Comparison of ENCODE assay signal across 32 cellular contexts in the genomic region with DNA sequence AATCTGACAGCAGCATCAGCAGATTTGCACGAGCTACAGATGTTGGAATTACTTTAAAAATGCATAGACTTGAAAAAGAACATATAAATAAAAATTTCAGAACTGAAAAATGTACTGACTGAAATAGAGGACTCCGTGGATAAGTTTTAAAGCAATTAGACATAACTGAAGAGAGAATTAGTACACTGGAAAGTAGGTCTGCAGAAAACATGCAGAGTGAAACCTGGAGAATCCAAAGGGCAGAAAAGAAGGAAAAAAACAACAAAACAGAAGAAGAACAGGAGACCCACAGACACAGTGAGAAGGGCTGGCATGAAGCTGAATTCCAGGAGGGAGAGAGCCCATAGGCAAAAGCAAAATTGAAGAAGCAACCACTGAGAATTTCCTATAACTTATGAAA. TPM values are rescaled to one million over a fixed set of nuclear protein-coding genes. Genes with fewer than 3 reads are reported as not detected.
DNase-seq lines count a peak whose midpoint lies in the region; ATAC-seq, FAIRE-seq and TF ChIP-seq lines count a peak whose summit lies in the region.
"Had no signal": no experiment of that assay in that cellular context is flagged by ENCODE, and none has a peak within 500 bp of the region (broad histone marks: within the 10 kb centered on the region; RNA-seq: fewer than 3 reads in every experiment).

No MANE protein-coding gene starts in this region.

- peaks cover 43% of the 10 kb centered on the region for H3K4me1 Mint-ChIP-seq in glutamatergic neuron (ENCODE audit: low read depth, unreplicated experiment)
- H3K4me1 Mint-ChIP-seq: CD14-positive monocyte; CD4-positive, alpha-beta memory T cell; CD8-positive, alpha-beta memory T cell had no signal

- H3K27me3 Mint-ChIP-seq in glutamatergic neuron (ENCODE audit: unreplicated experiment) = peaks cover 16% of the 10 kb centered on the region
- H3K27me3 Mint-ChIP-seq: CD4-positive, CD25-positive, alpha-beta regulatory T cell had no signal

- H3K4me1 ChIP-seq in SK-N-SH (ENCODE audit: control insufficient read depth in 1 of 2, insufficient read depth in 2 of 2, low read depth in 1 of 2, low read length in 1 of 2) = peaks cover 0 to 3% of the 10 kb centered on the region in 2 experiments; a peak in 1 of 4 replicates
- no peaks in the 10 kb centered on the region for H3K4me1 ChIP-seq in K562 (replicated peaks in 1 of 2; ENCODE audit: control insufficient read depth in 2 of 2, insufficient read depth in 2 of 2, low read length in 2 of 2)

- H3K9ac ChIP-seq in SK-N-SH (no peak overlapping the region), K562 (ENCODE audit: insufficient read depth in 1 of 2, low read depth in 2 of 2, low read length in 2 of 2) (no peak overlapping the region)
- H3K9ac ChIP-seq: BLaER1 had no signal

- 11% methylated on average over 2 of the region's 2 CpGs for WGBS in SK-N-SH (ENCODE audit: low lambda C conversion rate)
- 0% methylated on average over 2 of the region's 2 CpGs for WGBS in K562 (ENCODE audit: insufficient coverage, low coverage, missing lambda C conversion rate)

- DNase-seq in SK-N-SH = no peak
- no peak for DNase-seq in K562 (ENCODE audit: extremely low read depth in 1 of 4, low spot score in 3 of 4)
- no peak for DNase-seq in glutamatergic neuron
- no peak for DNase-seq in RCC 7860 (ENCODE audit: low spot score)
- DNase-seq in cerebellar cortex (ENCODE audit: low spot score) = no peak
- DNase-seq: ACHN; BE2C; C1 segment of cervical spinal cord; CD4-positive, alpha-beta memory T cell; CD4-positive, CD25-positive, alpha-beta regulatory T cell; CD8-positive, alpha-beta memory T cell; COR-L47; DMS 273 treated with DMSO at 0.1 percent for 48 hours; DMS153; DMS53; DMS79; DND-41; EL; GDM1 had no signal

- H3K4me3 ChIP-seq in SK-N-SH (ENCODE audit: low read depth in 2 of 2, low read length in 1 of 2) (no peak overlapping the region), K562 (no peak overlapping the region)
- H3K4me3 ChIP-seq: BLaER1, GM12878 had no signal

- FAIRE-seq in K562 (lab: Jason Lieb, UNC) = no peak
- FAIRE-seq in RCC 7860 (lab: Jason Lieb, UNC) = no peak
- FAIRE-seq: GM12878, GM12892, GM18507 had no signal

- no peak overlapping the region for H3K27ac Mint-ChIP-seq in glutamatergic neuron (ENCODE audit: unreplicated experiment)
- H3K27ac Mint-ChIP-seq: CD14-positive monocyte; CD4-positive, alpha-beta memory T cell; CD4-positive, CD25-positive, alpha-beta regulatory T cell; CD8-positive, alpha-beta memory T cell had no signal

- in situ Hi-C loops in K562 (cut with MboI) = no loop called here

- no peak for TF ChIP-seq POLR2A in K562 (conservative IDR thresholded peaks at IDR 0.05)

- H3K4me3 Mint-ChIP-seq in glutamatergic neuron (ENCODE audit: unreplicated experiment) = peak overlapping the region; percentile 12
- H3K4me3 Mint-ChIP-seq: CD14-positive monocyte; CD4-positive, CD25-positive, alpha-beta regulatory T cell; CD8-positive, alpha-beta memory T cell had no signal

- H3K9me1 ChIP-seq in K562 (ENCODE audit: control insufficient read depth, insufficient read depth, low read length) = no peaks in the 10 kb centered on the region

- peaks cover 19% of the 10 kb centered on the region for H3K36me3 Mint-ChIP-seq in glutamatergic neuron (ENCODE audit: unreplicated experiment)
- H3K36me3 Mint-ChIP-seq: CD14-positive monocyte; CD4-positive, CD25-positive, alpha-beta regulatory T cell had no signal

- H3K27me3 ChIP-seq in SK-N-SH (ENCODE audit: insufficient read depth) (no peaks in the 10 kb centered on the region), K562 (ENCODE audit: control insufficient read depth in 2 of 2, insufficient read depth in 2 of 2, low read length in 2 of 2) (peaks cover 11 to 31% of the 10 kb centered on the region in 2 experiments; a peak in 3 of 5 replicates)
- H3K27me3 ChIP-seq: BE2C, BLaER1 had no signal

- H3F3A ChIP-seq in SK-N-SH (replicated peaks; ENCODE audit: insufficient read depth) = no peaks in the 10 kb centered on the region

- POLR2A ChIA-PET in SK-N-SH (lab: Yijun Ruan, JAX) (no interaction called here), K562 (lab: Yijun Ruan, JAX) (no interaction called here)

- TF ChIP-seq CTCF in SK-N-SH (IDR thresholded peaks at IDR 0.05) = no peak
- no peak for TF ChIP-seq CTCF in K562 (IDR thresholded peaks at IDR 0.05 in 2 of 3, conservative IDR thresholded peaks at IDR 0.05 in 1 of 3; ENCODE audit: insufficient read depth in 2 of 3, low read depth in 1 of 3, low read length in 3 of 3)
- no peak for TF ChIP-seq CTCF in glutamatergic neuron (IDR thresholded peaks at IDR 0.05; ENCODE audit: partially characterized antibody, unreplicated experiment)

- CTCF ChIA-PET in SK-N-SH (lab: Yijun Ruan, JAX) (interaction anchor here (0.9 to 2.6 kb wide), 5 partner anchors 15 to 281 kb away, joined by 3 to 7 read pairs (median 3); no protein-coding TSS in a partner anchor), K562 (lab: Yijun Ruan, JAX; ENCODE audit: low intra/inter-chr PET ratio) (no interaction called here)

- no peak overlapping the region for H2AFZ ChIP-seq in SK-N-SH (ENCODE audit: low read depth)
- H2AFZ ChIP-seq in K562 (ENCODE audit: low read depth, low read length) = no peak overlapping the region

- TF ChIP-seq RAD21 in SK-N-SH (IDR thresholded peaks at IDR 0.05; ENCODE audit: low read length) (no peak), K562 (CRISPR knock-in tag; conservative IDR thresholded peaks at IDR 0.05 in 1 of 2, IDR thresholded peaks at IDR 0.05 in 1 of 2) (no peak)

- H4K20me1 ChIP-seq in SK-N-SH (ENCODE audit: insufficient read depth) (no peaks in the 10 kb centered on the region), K562 (replicated peaks; ENCODE audit: control insufficient read depth, insufficient read depth, low read length) (no peaks in the 10 kb centered on the region; the same call in 1 of the 2 replicates)
- H4K20me1 ChIP-seq: BLaER1 had no signal

- TF ChIP-seq EP300 in SK-N-SH (IDR thresholded peaks at IDR 0.05; ENCODE audit: borderline replicate concordance in 1 of 2, low read depth in 1 of 2, low read length in 1 of 2) = no peak
- no peak for TF ChIP-seq EP300 in K562 (IDR thresholded peaks at IDR 0.05; ENCODE audit: low read length)

- H3K9me3 Mint-ChIP-seq in glutamatergic neuron (ENCODE audit: unreplicated experiment) = peaks cover 42% of the 10 kb centered on the region

- H3K36me3 ChIP-seq in SK-N-SH (replicated peaks in 1 of 2; ENCODE audit: control insufficient read depth in 1 of 2, insufficient read depth in 2 of 2, low read length in 1 of 2) (no peaks in the 10 kb centered on the region), K562 (ENCODE audit: control insufficient read depth, insufficient read depth, low read length) (no peaks in the 10 kb centered on the region)
- H3K36me3 ChIP-seq: BE2C, BLaER1 had no signal

- BruUV-seq in K562 (replicated peaks; lab: Mats Ljungman, UMichigan) = no TSS peak

- no peaks in the 10 kb centered on the region for H3K9me2 ChIP-seq in SK-N-SH

- peaks cover 14% of the 10 kb centered on the region; the same call in 1 of the 2 replicates for H3K9me3 ChIP-seq in SK-N-SH
- H3K9me3 ChIP-seq in K562 (replicated peaks; ENCODE audit: control insufficient read depth, insufficient read depth, low read depth, low read length) = no peaks in the 10 kb centered on the region
- H3K9me3 ChIP-seq: BE2C had no signal

- H3K4me2 ChIP-seq in SK-N-SH (no peak overlapping the region), K562 (ENCODE audit: insufficient read depth, low read length) (no peak overlapping the region)
- H3K4me2 ChIP-seq: BLaER1 had no signal

- no peak overlapping the region for H3K27ac ChIP-seq in SK-N-SH (ENCODE audit: low read depth in 2 of 2, low read length in 1 of 2)
- H3K27ac ChIP-seq in K562 (ENCODE audit: extremely low read depth, low read depth, low read length) = no peak overlapping the region
- H3K27ac ChIP-seq: 22Rv1, BLaER1 had no signal

- no peak for ATAC-seq in SK-N-SH treated with all-trans-retinoic acid at 6 μM for 48 hours
- ATAC-seq in K562 = no peak
- no peak for ATAC-seq in HG03159 (IDR thresholded peaks at IDR 0.05; ENCODE audit: unreplicated experiment)
- ATAC-seq: GM12878 had no signal

- H3K79me2 ChIP-seq in SK-N-SH (ENCODE audit: insufficient read depth) (no peaks in the 10 kb centered on the region), K562 (ENCODE audit: control insufficient read depth, insufficient read depth, low read length) (no peaks in the 10 kb centered on the region)

- intact Hi-C loops in K562 (cut with micrococcal nuclease) = no loop called here

TF ChIP-seq in SK-N-SH treated with all-trans-retinoic acid at 6 μM for 48 hours, 23 proteins besides CTCF, POLR2A, EP300 and RAD21 (continues in another document):
- TF ChIP-seq ZNF70 (CRISPR knock-in tag; IDR thresholded peaks at IDR 0.05) = no peak

TF ChIP-seq in K562, 482 proteins besides CTCF, POLR2A, EP300 and RAD21 (continues in another document):
- peak in 1 of 2 experiments; percentile 61; a peak in 1 of 3 replicates for TF ChIP-seq CBX3 (IDR thresholded peaks at IDR 0.05; ENCODE audit: borderline replicate concordance in 1 of 2, low read length in 2 of 2)

RNA-seq across cellular contexts. Expression of gene ENPP7, which starts 57.2 kb away (rescaled TPM):
- polyA plus RNA-seq in SK-N-SH (2012; rRNA removed) = not detected in 2 replicates
- polyA plus RNA-seq in SK-N-SH (2012; cell fraction: cytosol; rRNA removed) = not detected in 2 replicates
- not detected in 2 replicates for polyA plus RNA-seq in SK-N-SH (2012; cell fraction: nucleus; rRNA removed)
- total RNA-seq in K562 (2011; cell fraction: chromatin; rRNA removed; ENCODE audit: low replicate concordance) = not detected in 2 replicates
- not detected in 2 replicates for total RNA-seq in K562 (2011; cell fraction: nucleolus; rRNA removed)
- not detected in 2 replicates for total RNA-seq in K562 (2011; cell fraction: nucleoplasm; rRNA removed)
- total RNA-seq in K562 (2014; rRNA removed) = not detected in 2 replicates
- total RNA-seq in K562 (2014; rRNA removed; fragmentation: Illumina TruSeq; extraction: Trizol) = not detected in 2 replicates
- not detected in 2 replicates for total RNA-seq in K562 (2015; rRNA removed; fragmentation: Illumina TruSeq; extraction: Trizol)
- total RNA-seq in K562 (2021) = not detected in 2 replicates
- polyA plus RNA-seq in K562 (2011; rRNA removed) = not detected in 2 replicates
- polyA plus RNA-seq in K562 (2011; cell fraction: cytosol; rRNA removed) = not detected in 2 replicates
- polyA plus RNA-seq in K562 (2011; cell fraction: nucleus; rRNA removed) = not detected in 2 replicates
- polyA plus RNA-seq in K562 (2012) = not detected in 2 replicates
- polyA plus RNA-seq in K562 (2014; fragmentation: Illumina TruSeq; extraction: Trizol) = not detected in 2 replicates
- polyA plus RNA-seq in K562 (2014; fragmentation: Nextera tagmentation; extraction: Ambion mirVana) = not detected
- not detected in 2 replicates for polyA plus RNA-seq in K562 (2014; rRNA removed)
- polyA minus RNA-seq in K562 (2011; rRNA and poly(A)+ RNA removed) = not detected in 2 replicates
- polyA minus RNA-seq in K562 (2011; cell fraction: cytosol; rRNA and poly(A)+ RNA removed) = not detected in 2 replicates
- not detected in 2 replicates for polyA minus RNA-seq in K562 (2011; cell fraction: nucleus; rRNA and poly(A)+ RNA removed)
- total RNA-seq in glutamatergic neuron (ENCODE audit: unreplicated experiment) = not detected
- total RNA-seq: A172; A673; CD4-positive, CD25-positive, alpha-beta regulatory T cell; Daoy; G401 had no signal
- polyA plus RNA-seq: AG04450, CD14-positive monocyte had no signal
